In genomic region chr17:49987681-49988441, GRCh38 we compare ENCODE assay signal across 10 cellular contexts. TPM values are rescaled to one million over a fixed set of nuclear protein-coding genes. Genes with fewer than 3 reads are reported as not detected.
DNase-seq lines count a peak whose midpoint lies in the region; ATAC-seq and TF ChIP-seq lines count a peak whose summit lies in the region.
"Had no signal": no experiment of that assay in that cellular context is flagged by ENCODE, and none has a peak within 500 bp of the region (broad histone marks: within the 10 kb centered on the region; RNA-seq: fewer than 3 reads in every experiment).

No MANE protein-coding gene starts in this region.

- no peaks in the 10 kb centered on the region for H3K36me3 ChIP-seq in Loucy (ENCODE audit: insufficient read depth, low read length)

- no peak for TF ChIP-seq CTCF in Loucy (conservative IDR thresholded peaks at IDR 0.05; ENCODE audit: low read length)

- H3K4me3 ChIP-seq in Loucy (ENCODE audit: low read length, poor library complexity, severe bottlenecking), result no peak overlapping the region

- H3K4me2 ChIP-seq in Loucy (ENCODE audit: low read depth, low read length, poor library complexity, severe bottlenecking), result peak overlapping the region; percentile 26

- H3K4me1 ChIP-seq in Loucy (ENCODE audit: insufficient read depth, low read length, poor library complexity, severe bottlenecking), result peaks cover 15% of the 10 kb centered on the region

- H3K9me3 ChIP-seq in Loucy (ENCODE audit: insufficient read depth, low read depth, low read length), result no peaks in the 10 kb centered on the region

- no peaks in the 10 kb centered on the region for H3F3A ChIP-seq in Loucy (ENCODE audit: low read depth)

- no peaks in the 10 kb centered on the region for H4K20me1 ChIP-seq in Loucy (ENCODE audit: insufficient read depth, low read length, poor library complexity, severe bottlenecking)

- no peaks in the 10 kb centered on the region for H3K79me2 ChIP-seq in Loucy (ENCODE audit: insufficient read depth, low read length)

- no peaks in the 10 kb centered on the region for H3K9me2 ChIP-seq in Loucy (replicated peaks; ENCODE audit: low read depth, low read length)

- no peak overlapping the region for H2AFZ ChIP-seq in Loucy (ENCODE audit: low read length)

- no peak overlapping the region for H3K9ac ChIP-seq in Loucy (ENCODE audit: low read depth, low read length, poor library complexity, severe bottlenecking)

- H3K27me3 ChIP-seq in Loucy (ENCODE audit: insufficient read depth, low read length, poor library complexity, severe bottlenecking), result no peaks in the 10 kb centered on the region

- DNase-seq in DMS 273 (lab: John Stamatoyannopoulos, UW; ENCODE audit: unreplicated experiment) (peak; percentile 95), SHP77 (lab: John Stamatoyannopoulos, UW) (peak; percentile 17 to 70), left kidney (ENCODE audit: low read depth, low spot score) (peak; percentile 79), germinal center (ENCODE audit: low spot score) (no peak), left lobe of liver (ENCODE audit: low spot score) (no peak)
- DNase-seq: stimulated activated CD8-positive, alpha-beta memory T cell treated with anti-CD3 and anti-CD28 coated beads, Interleukin-4, amount 100 ng/mL, for 48 hours had no signal

- ATAC-seq in GM21423 (IDR thresholded peaks at IDR 0.05; ENCODE audit: unreplicated experiment) (no peak), GM19328 (IDR thresholded peaks at IDR 0.05; ENCODE audit: unreplicated experiment) (no peak), left lobe of liver (no peak)

RNA-seq across cellular contexts. Expression of gene DLX3, which starts 7.2 kb away (rescaled TPM):
- total RNA-seq in left lobe of liver, result not detected
- total RNA-seq: endothelial cell of umbilical vein had no signal

RNA-seq across cellular contexts. Expression of gene DLX4, which starts 18.9 kb away (rescaled TPM):
- total RNA-seq in left lobe of liver, result not detected
- total RNA-seq: endothelial cell of umbilical vein had no signal

Comparison
In these comparisons a context has a peak if more than half of its experiments do, and no peak if none do; other contexts are left out.
1. DNase-seq: peak in DMS 273 (single experiment), SHP77 (2 of 2) and left kidney (single experiment); none in germinal center (single experiment) and left lobe of liver (single experiment).